ENCODE assay signal across 1 cellular context in the genomic region with DNA sequence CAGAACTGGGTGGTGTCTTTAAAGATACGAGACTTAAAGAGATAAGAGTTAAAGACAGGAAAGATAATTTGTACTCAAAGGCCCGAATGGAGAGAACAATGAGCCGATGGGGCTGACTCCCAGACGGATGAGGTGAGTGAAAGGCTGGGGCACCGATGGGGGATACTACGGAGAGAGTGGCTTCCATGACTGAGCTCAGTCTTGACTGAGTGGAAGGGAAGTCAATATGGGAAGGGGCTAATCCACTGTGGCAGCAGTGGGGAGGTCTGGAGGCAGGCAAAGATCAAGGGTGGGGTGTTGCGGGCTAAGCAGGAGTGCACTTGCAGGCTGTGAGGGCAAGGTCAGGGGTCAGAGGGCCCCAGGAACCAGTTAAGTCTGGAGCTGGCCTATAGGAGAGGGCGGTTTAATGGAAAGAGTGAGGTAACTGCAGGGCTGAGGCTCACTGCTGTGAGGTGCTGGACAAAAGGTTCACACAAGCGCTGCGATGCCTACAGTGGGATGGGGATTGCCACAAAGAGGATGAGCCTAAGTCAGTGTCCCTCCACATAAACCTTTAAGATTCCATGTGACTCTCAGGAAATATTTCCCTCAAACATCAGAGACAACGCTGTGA.
TF ChIP-seq lines count a peak whose summit lies in the region.

No MANE protein-coding gene starts in this region.

TF ChIP-seq in SK-N-SH treated with all-trans-retinoic acid at 6 μM for 48 hours, 23 proteins besides CTCF, POLR2A, EP300 and RAD21 (continued from another document):
- TF ChIP-seq, protein P1, sequence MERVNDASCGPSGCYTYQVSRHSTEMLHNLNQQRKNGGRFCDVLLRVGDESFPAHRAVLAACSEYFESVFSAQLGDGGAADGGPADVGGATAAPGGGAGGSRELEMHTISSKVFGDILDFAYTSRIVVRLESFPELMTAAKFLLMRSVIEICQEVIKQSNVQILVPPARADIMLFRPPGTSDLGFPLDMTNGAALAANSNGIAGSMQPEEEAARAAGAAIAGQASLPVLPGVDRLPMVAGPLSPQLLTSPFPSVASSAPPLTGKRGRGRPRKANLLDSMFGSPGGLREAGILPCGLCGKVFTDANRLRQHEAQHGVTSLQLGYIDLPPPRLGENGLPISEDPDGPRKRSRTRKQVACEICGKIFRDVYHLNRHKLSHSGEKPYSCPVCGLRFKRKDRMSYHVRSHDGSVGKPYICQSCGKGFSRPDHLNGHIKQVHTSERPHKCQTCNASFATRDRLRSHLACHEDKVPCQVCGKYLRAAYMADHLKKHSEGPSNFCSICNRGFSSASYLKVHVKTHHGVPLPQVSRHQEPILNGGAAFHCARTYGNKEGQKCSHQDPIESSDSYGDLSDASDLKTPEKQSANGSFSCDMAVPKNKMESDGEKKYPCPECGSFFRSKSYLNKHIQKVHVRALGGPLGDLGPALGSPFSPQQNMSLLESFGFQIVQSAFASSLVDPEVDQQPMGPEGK (CRISPR knock-in tag; IDR thresholded peaks at IDR 0.05; ENCODE audit: borderline replicate concordance), result no peak
